ENCODE assay signal across 8 cellular contexts in genomic region chr10:17643339-17643754, GRCh38. TPM values are rescaled to one million over a fixed set of nuclear protein-coding genes. Genes with fewer than 3 reads are reported as not detected.
A peak's percentile ranks its signal among the peaks of the same experiment; 100 is the strongest.
DNase-seq lines count a peak whose midpoint lies in the region; ATAC-seq and TF ChIP-seq lines count a peak whose summit lies in the region.

No MANE protein-coding gene starts in this region.

- H3K4me2 ChIP-seq in parathyroid adenoma (ENCODE audit: low read length) = peak overlapping the region; percentile 94

- H3K27me3 Mint-ChIP-seq in activated T-helper 2 cell treated with anti-CD3 and anti-CD28 coated beads, Interferon-gamma antibody, Interleukin-2, Interleukin-4, amounts not matched to agents 10 μg/mL and 5 μg/mL and 100 μg/mL, durations not matched to agents 14 hours and 24 hours and 36 hours (ENCODE audit: low read depth) = peaks cover under 1% of the 10 kb centered on the region

- H3K27ac Mint-ChIP-seq in activated T-helper 2 cell treated with anti-CD3 and anti-CD28 coated beads, Interferon-gamma antibody, Interleukin-2, Interleukin-4, amounts not matched to agents 10 μg/mL and 5 μg/mL and 100 μg/mL, durations not matched to agents 14 hours and 24 hours and 36 hours = peak overlapping the region; percentile 99

- H3K4me3 ChIP-seq in HFF-Myc (replicated peaks; ENCODE audit: low read depth, low read length) = peak overlapping the region; percentile 87
- peak overlapping the region; percentile 74 for H3K4me3 ChIP-seq in cardiac muscle cell
- peak overlapping the region; percentile 85 for H3K4me3 ChIP-seq in parathyroid adenoma (ENCODE audit: low read depth, low read length)

- H3K9ac ChIP-seq in parathyroid adenoma = peak overlapping the region; percentile 86

- peak overlapping the region; percentile 98 for H3K4me3 Mint-ChIP-seq in activated T-helper 2 cell treated with anti-CD3 and anti-CD28 coated beads, Interferon-gamma antibody, Interleukin-2, Interleukin-4, amounts not matched to agents 10 μg/mL and 5 μg/mL and 100 μg/mL, durations not matched to agents 14 hours and 24 hours and 36 hours (ENCODE audit: low read depth)

- TF ChIP-seq CTCF in HFF-Myc (IDR thresholded peaks at IDR 0.05; ENCODE audit: low read depth, low read length, missing control alignments) (no peak), cardiac muscle cell (IDR thresholded peaks at IDR 0.05; ENCODE audit: low read depth, low read length) (no peak), parathyroid adenoma (IDR thresholded peaks at IDR 0.05) (no peak)

- H3K27ac ChIP-seq in cardiac muscle cell (peak overlapping the region; percentile 100), parathyroid adenoma (peak overlapping the region; percentile 100)

- H3K79me2 ChIP-seq in parathyroid adenoma = peaks cover 33% of the 10 kb centered on the region

- H2AFZ ChIP-seq in parathyroid adenoma = peak overlapping the region; percentile 98

- no peaks in the 10 kb centered on the region for H3K36me3 ChIP-seq in cardiac muscle cell
- H3K36me3 ChIP-seq in parathyroid adenoma (ENCODE audit: control insufficient read depth, insufficient read depth, low read length) = no peaks in the 10 kb centered on the region

- peaks cover 7% of the 10 kb centered on the region for H3K9me3 Mint-ChIP-seq in activated T-helper 2 cell treated with anti-CD3 and anti-CD28 coated beads, Interferon-gamma antibody, Interleukin-2, Interleukin-4, amounts not matched to agents 10 μg/mL and 5 μg/mL and 100 μg/mL, durations not matched to agents 14 hours and 24 hours and 36 hours

- H3K9me3 ChIP-seq in cardiac muscle cell (ENCODE audit: low read depth) (no peaks in the 10 kb centered on the region), parathyroid adenoma (ENCODE audit: control insufficient read depth, low read length) (no peaks in the 10 kb centered on the region)

- H3K36me3 Mint-ChIP-seq in activated T-helper 2 cell treated with anti-CD3 and anti-CD28 coated beads, Interferon-gamma antibody, Interleukin-2, Interleukin-4, amounts not matched to agents 10 μg/mL and 5 μg/mL and 100 μg/mL, durations not matched to agents 14 hours and 24 hours and 36 hours (ENCODE audit: low read depth) = peaks cover 24% of the 10 kb centered on the region

- no peak for ATAC-seq in GM18520 (IDR thresholded peaks at IDR 0.05; ENCODE audit: unreplicated experiment)

- H3K27me3 ChIP-seq in cardiac muscle cell (no peaks in the 10 kb centered on the region), parathyroid adenoma (ENCODE audit: control insufficient read depth, insufficient read depth, low read length) (no peaks in the 10 kb centered on the region)

- peaks cover 38% of the 10 kb centered on the region for H3K4me1 Mint-ChIP-seq in activated T-helper 2 cell treated with anti-CD3 and anti-CD28 coated beads, Interferon-gamma antibody, Interleukin-2, Interleukin-4, amounts not matched to agents 10 μg/mL and 5 μg/mL and 100 μg/mL, durations not matched to agents 14 hours and 24 hours and 36 hours (ENCODE audit: low read depth)

- intact Hi-C loops in activated T-helper 2 cell treated with anti-CD3 and anti-CD28 coated beads, Interferon-gamma antibody, Interleukin-2, Interleukin-4, amounts not matched to agents 10 μg/mL and 5 μg/mL and 100 μg/mL, durations not matched to agents 14 hours and 24 hours and 36 hours (cut with micrococcal nuclease) = loop anchor here (10.0 kb wide), 1 partner anchor 1011 kb away; the partner anchor contains the start of genes ARL5B and NSUN6

- DNase-seq in stimulated activated CD4-positive, alpha-beta T cell treated with anti-CD3 and anti-CD28 coated beads, Interleukin-12 subunit alpha, Interleukin-12 subunit beta, amount 100 ng/mL, for 4 hours = peak; percentile 6
- no peak for DNase-seq in stimulated activated CD4-positive, alpha-beta T cell treated with anti-CD3 and anti-CD28 coated beads, Interleukin-4, amount 100 ng/mL, for 4 hours
- DNase-seq in HFF-Myc (ENCODE audit: extremely low read depth, low read depth) (no peak), M059J (ENCODE audit: low read depth) (peak; percentile 77), cardiac muscle cell (ENCODE audit: low read depth in 1 of 2, low spot score in 1 of 2) (peak; percentile 71 to 83)
- DNase-seq in activated T-helper 2 cell treated with anti-CD3 and anti-CD28 coated beads, Interferon-gamma antibody, Interleukin-2, Interleukin-4, amounts not matched to agents 10 μg/mL and 5 μg/mL and 100 μg/mL, durations not matched to agents 14 hours and 24 hours and 36 hours (ENCODE audit: low spot score) = no peak

- peaks cover 8% of the 10 kb centered on the region for H3K4me1 ChIP-seq in cardiac muscle cell (ENCODE audit: low read depth)
- H3K4me1 ChIP-seq in parathyroid adenoma = no peaks in the 10 kb centered on the region

RNA-seq across cellular contexts. Expression of gene STAM, which starts 0.6 kb away (rescaled TPM):
- total RNA-seq in M059J (2014; rRNA removed; shearing (Covaris generic)) = 15.5 and 18.4 TPM in 2 replicates
- total RNA-seq in activated T-helper 2 cell treated with anti-CD3 and anti-CD28 coated beads, Interferon-gamma antibody, Interleukin-2, Interleukin-4, amounts not matched to agents 10 μg/mL and 5 μg/mL and 100 μg/mL, durations not matched to agents 14 hours and 24 hours and 36 hours = 33.8 and 35.2 TPM in 2 replicates
- total RNA-seq in cardiac muscle cell = 22.7 and 24.1 TPM in 2 replicates
- 27.6 and 28.0 TPM in 2 replicates for polyA plus RNA-seq in cardiac muscle cell

RNA-seq across cellular contexts. Expression of gene HACD1, which starts 26.2 kb away (rescaled TPM):
- 32.0 and 37.5 TPM in 2 replicates for total RNA-seq in M059J (2014; rRNA removed; shearing (Covaris generic))
- 6.0 and 6.6 TPM in 2 replicates for total RNA-seq in activated T-helper 2 cell treated with anti-CD3 and anti-CD28 coated beads, Interferon-gamma antibody, Interleukin-2, Interleukin-4, amounts not matched to agents 10 μg/mL and 5 μg/mL and 100 μg/mL, durations not matched to agents 14 hours and 24 hours and 36 hours
- 141 and 226 TPM in 2 replicates for total RNA-seq in cardiac muscle cell
- 279 and 449 TPM in 2 replicates for polyA plus RNA-seq in cardiac muscle cell

Comparison
In these comparisons a context has a peak if more than half of its experiments do, and no peak if none do; other contexts are left out.
1. DNase-seq: peak in stimulated activated CD4-positive, alpha-beta T cell treated with anti-CD3 and anti-CD28 coated beads, Interleukin-12 subunit alpha, Interleukin-12 subunit beta, amount 100 ng/mL, for 4 hours (single experiment), M059J (single experiment) and cardiac muscle cell (2 of 2); none in stimulated activated CD4-positive, alpha-beta T cell treated with anti-CD3 and anti-CD28 coated beads, Interleukin-4, amount 100 ng/mL, for 4 hours (0 of 2), HFF-Myc (single experiment) and activated T-helper 2 cell treated with anti-CD3 and anti-CD28 coated beads, Interferon-gamma antibody, Interleukin-2, Interleukin-4, amounts not matched to agents 10 μg/mL and 5 μg/mL and 100 μg/mL, durations not matched to agents 14 hours and 24 hours and 36 hours (single experiment).
2. Peak in every context shown above with its lines, with median percentiles within 50 percentile points of each other: H3K4me3 ChIP-seq.